18 cellular contexts compared by ENCODE assay signal in the genomic region with DNA sequence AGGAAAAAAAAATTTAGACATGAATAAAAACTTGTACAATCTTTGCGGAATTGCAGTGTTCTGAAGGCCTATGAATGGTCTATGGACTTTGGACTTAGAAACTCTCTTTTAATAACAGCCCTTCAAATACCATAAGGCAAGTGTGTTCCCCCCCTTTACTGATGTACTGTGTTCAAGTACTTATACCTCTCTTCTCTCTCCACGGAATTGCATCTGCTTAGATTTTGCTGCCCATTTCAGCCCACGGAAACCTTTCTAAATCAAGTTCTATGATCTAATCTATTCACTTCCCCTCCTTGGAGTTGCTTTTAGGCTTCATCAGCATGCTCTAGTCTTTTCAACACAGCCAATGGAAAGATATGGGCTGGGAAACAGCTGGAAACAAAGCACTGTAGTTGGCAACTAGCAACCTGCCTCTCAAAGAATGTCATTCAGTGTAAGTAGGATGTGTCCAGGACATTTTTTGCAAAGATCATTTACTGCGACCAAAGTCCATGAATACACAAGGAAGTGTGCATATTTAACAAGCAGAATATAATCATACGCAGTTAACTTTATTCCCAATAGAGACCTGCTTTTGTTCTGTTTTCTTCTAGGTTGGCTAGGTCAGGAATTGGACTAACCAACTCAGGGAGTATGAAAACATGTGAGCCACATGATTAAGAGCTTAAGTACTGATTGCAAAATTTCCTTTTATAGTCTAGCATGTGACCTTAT. TPM values are rescaled to one million over a fixed set of nuclear protein-coding genes. Genes with fewer than 3 reads are reported as not detected.
DNase-seq lines count a peak whose midpoint lies in the region; ATAC-seq and TF ChIP-seq lines count a peak whose summit lies in the region.
"Had no signal": no experiment of that assay in that cellular context is flagged by ENCODE, and none has a peak within 500 bp of the region (broad histone marks: within the 10 kb centered on the region; RNA-seq: fewer than 3 reads in every experiment).

No MANE protein-coding gene starts in this region.

- H3K27ac ChIP-seq in body of pancreas = peak overlapping the region; percentile 33 to 66 (median 53)
- peak overlapping the region; percentile 50 to 79 (median 67) for H3K27ac ChIP-seq in gastrocnemius medialis
- H3K27ac ChIP-seq: BLaER1, SJCRH30 had no signal

- TF ChIP-seq POLR2A in body of pancreas (IDR thresholded peaks at IDR 0.05) (no peak), gastrocnemius medialis (IDR thresholded peaks at IDR 0.05) (no peak)

- intact Hi-C loops in body of pancreas (cut with DNase I) (no loop called here), left colon (cut with DNase I, micrococcal nuclease) (no loop called here), gastrocnemius medialis (cut with DNase I; ENCODE audit: low total_unique reads) (no loop called here)

- peaks cover 20% of the 10 kb centered on the region for H3K4me1 ChIP-seq in body of pancreas
- H3K4me1 ChIP-seq in gastrocnemius medialis = peaks cover 14 to 23% of the 10 kb centered on the region in 2 donors
- H3K4me1 ChIP-seq: BLaER1 had no signal

- WGBS in body of pancreas, 2 donors = 22 to 32% methylated on average over 5 of the region's 5 CpGs

- TF ChIP-seq CTCF in body of pancreas (IDR thresholded peaks at IDR 0.05) = no peak
- no peak for TF ChIP-seq CTCF in gastrocnemius medialis (IDR thresholded peaks at IDR 0.05 in 4 of 5, conservative IDR thresholded peaks at IDR 0.05 in 1 of 5)

- H3K4me3 ChIP-seq in body of pancreas = no peak overlapping the region
- no peak overlapping the region for H3K4me3 ChIP-seq in gastrocnemius medialis
- H3K4me3 ChIP-seq: BLaER1, SJCRH30 had no signal

- no peaks in the 10 kb centered on the region for H3K27me3 ChIP-seq in body of pancreas
- H3K27me3 ChIP-seq in gastrocnemius medialis = no peaks in the 10 kb centered on the region
- H3K27me3 ChIP-seq: BLaER1, SJCRH30 had no signal

- H3K9me3 ChIP-seq in body of pancreas = no peaks in the 10 kb centered on the region
- no peaks in the 10 kb centered on the region for H3K9me3 ChIP-seq in gastrocnemius medialis
- H3K9me3 ChIP-seq: BLaER1, SJCRH30 had no signal

- no peaks in the 10 kb centered on the region for H3K36me3 ChIP-seq in body of pancreas (replicated peaks in 1 of 2; ENCODE audit: insufficient read depth in 1 of 2, low read depth in 2 of 2)
- H3K36me3 ChIP-seq in gastrocnemius medialis = no peaks in the 10 kb centered on the region
- H3K36me3 ChIP-seq: BLaER1, SJCRH30 had no signal

- ATAC-seq in body of pancreas (peak; percentile 90), left colon (peak; percentile 92), gastrocnemius medialis (peak; percentile 68 to 71), GM19023 (IDR thresholded peaks at IDR 0.05; ENCODE audit: unreplicated experiment) (no peak)
- ATAC-seq: activated CD4-positive, alpha-beta T cell treated with anti-CD3 and anti-CD28 coated beads for 36 hours; HCT116 had no signal

- in situ Hi-C loops in gastrocnemius medialis (cut with MboI; ENCODE audit: low sequenced_read_pairs in 4 of 4) = no loop called here

- DNase-seq in HT-29 (ENCODE audit: low spot score) = peak; percentile 87
- peak in 3 of 4 donors; percentile 10 to 54 (median 21) for DNase-seq in body of pancreas
- no peak for DNase-seq in left colon
- no peak for DNase-seq in gastrocnemius medialis
- no peak for DNase-seq in NCI-H774 (lab: John Stamatoyannopoulos, UW)
- no peak for DNase-seq in SHP77 (lab: John Stamatoyannopoulos, UW)
- DNase-seq in AG20443 (ENCODE audit: low spot score) = no peak
- DNase-seq: activated CD4-positive, alpha-beta T cell treated with anti-CD3 and anti-CD28 coated beads for 36 hours; effector CD4-positive, alpha-beta T cell; Karpas-422; NCI-H226; nucleus accumbens; SJCRH30; stimulated activated CD4-positive, alpha-beta T cell treated with anti-CD3 and anti-CD28 coated beads, Interleukin-4, amount 100 ng/mL, for 24 hours; substantia nigra had no signal

RNA-seq across cellular contexts. Expression of gene SLC40A1, which starts 58.0 kb away (rescaled TPM):
- total RNA-seq in HT-29 (2014; rRNA removed; shearing (Covaris generic)) = 85.1 and 87.6 TPM in 2 replicates
- 10 to 100 TPM; 30.3 to 61.2 TPM for total RNA-seq in body of pancreas
- 100 to 1,000 TPM; 135 to 245 TPM for total RNA-seq in left colon
- total RNA-seq in gastrocnemius medialis = 10 to 100 TPM; 24.8 to 81.8 (median 37.4) TPM

Comparison
In these comparisons a context has a peak if more than half of its experiments do, and no peak if none do; other contexts are left out.
1. DNase-seq: peak in HT-29 (single experiment) and body of pancreas (3 of 4); none in left colon (0 of 2), gastrocnemius medialis (0 of 2), NCI-H774 (single experiment), SHP77 (0 of 2) and AG20443 (single experiment).